ENCODE assay signal across 26 cellular contexts in the genomic region with DNA sequence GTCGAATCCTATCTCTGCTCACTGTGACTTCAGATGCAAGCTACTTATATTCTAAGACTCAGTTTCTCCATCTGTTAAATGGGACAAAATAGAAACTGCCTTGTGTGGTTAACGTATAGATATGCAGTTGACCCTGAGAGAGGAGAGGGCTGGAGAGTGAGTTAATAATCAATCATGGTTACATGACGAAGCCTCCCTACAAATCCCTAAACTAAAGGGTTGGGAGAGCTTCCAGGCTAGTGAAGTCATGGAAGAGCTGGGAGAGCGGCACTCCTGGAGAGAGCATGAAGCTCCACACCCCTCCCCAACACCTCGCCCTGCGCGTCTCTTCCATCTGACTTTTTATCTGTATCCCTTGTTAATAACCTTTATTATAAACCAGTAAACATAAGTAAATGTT.
"Had no signal": no experiment of that assay in that cellular context is flagged by ENCODE, and none has a peak within 500 bp of the region (broad histone marks: within the 10 kb centered on the region; RNA-seq: fewer than 3 reads in every experiment).

No MANE protein-coding gene starts in this region.

- H3K27me3 ChIP-seq: pancreas, stomach, testis, thyroid gland, transverse colon, upper lobe of left lung, vagina had no signal

- H3K4me1 ChIP-seq: left ventricle myocardium inferior, pancreas, prostate gland, stomach, testis, thyroid gland, transverse colon, upper lobe of left lung, vagina had no signal

- DNase-seq: hypothalamus; immature natural killer cell; kidney; left ventricle myocardium inferior; naive thymus-derived CD8-positive, alpha-beta T cell; nucleus accumbens; pancreas; posterior cingulate gyrus; retina; right cardiac atrium; stimulated activated CD4-positive, alpha-beta T cell treated with anti-CD3 and anti-CD28 coated beads, Interleukin-12 subunit alpha, Interleukin-12 subunit beta, amount 100 ng/mL, for 4 hours; stimulated activated CD4-positive, alpha-beta T cell treated with anti-CD3 and anti-CD28 coated beads, Interleukin-15, amount 100 ng/mL, for 24 hours; stimulated activated CD4-positive, alpha-beta T cell treated with anti-CD3 and anti-CD28 coated beads, Interleukin-2, amount 100 ng/mL, for 24 hours; stimulated activated CD4-positive, alpha-beta T cell treated with anti-CD3 and anti-CD28 coated beads, Interleukin-4, amount 100 ng/mL, for 1 hour; stimulated activated naive B cell treated with anti-CD40 and anti-IgM and Interleukin-4, amounts not matched to agents 10 μg/mL and 1 μg/mL and 100 μg/mL, for 72 hours; stimulated activated naive CD8-positive, alpha-beta T cell treated with anti-CD3 and anti-CD28 coated beads, Interleukin-15, Interleukin-2, amounts not matched to agents 100 U/mL and 50 U/mL, for 24 hours; stomach; testis; thyroid gland; transverse colon; upper lobe of left lung had no signal

- H3K27ac ChIP-seq: left ventricle myocardium inferior, pancreas, prostate gland, skin epidermis, stomach, testis, thyroid gland, transverse colon, upper lobe of left lung, vagina had no signal

- H3K4me3 ChIP-seq: left ventricle myocardium inferior, lung, pancreas, prostate gland, skin epidermis, stomach, testis, thyroid gland, transverse colon, upper lobe of left lung, vagina had no signal

- H3K36me3 ChIP-seq: left ventricle myocardium inferior, pancreas, prostate gland, stomach, thyroid gland, transverse colon, upper lobe of left lung, vagina had no signal

- H3K9me3 ChIP-seq: left ventricle myocardium inferior, pancreas, prostate gland, testis, thyroid gland, transverse colon, vagina had no signal

- FAIRE-seq: islet of Langerhans, kidney, pancreas had no signal
